8 cellular contexts compared by ENCODE assay signal in genomic region chr15:94234300-94234699, GRCh38. TPM values are rescaled to one million over a fixed set of nuclear protein-coding genes. Genes with fewer than 3 reads are reported as not detected.
DNase-seq lines count a peak whose midpoint lies in the region; ATAC-seq and TF ChIP-seq lines count a peak whose summit lies in the region.

No MANE protein-coding gene starts in this region.

- H3K27me3 ChIP-seq in left lung = peaks cover 0 to 22% of the 10 kb centered on the region in 2 donors
- H3K27me3 ChIP-seq in tibial artery = peaks cover 0 to 5% of the 10 kb centered on the region in 2 donors

- no peak for ATAC-seq in left lung
- no peak for ATAC-seq in HG03439 (IDR thresholded peaks at IDR 0.05; ENCODE audit: unreplicated experiment)

- H3K9me3 ChIP-seq in left lung (no peaks in the 10 kb centered on the region), tibial artery (no peaks in the 10 kb centered on the region)

- peak overlapping the region in 1 of 2 donors; percentile 68 for H3K4me3 ChIP-seq in left lung
- no peak overlapping the region for H3K4me3 ChIP-seq in tibial artery

- POLR2A ChIA-PET in activated CD4-positive, alpha-beta memory T cell treated with anti-CD3 and anti-CD28 coated beads, Interleukin-2, amount 10 ng/mL, durations not matched to agents 7 days and 5 days (lab: Charles Lee) = no interaction called here

- H3K27ac ChIP-seq in left lung = peak overlapping the region; percentile 88 to 95
- no peak overlapping the region for H3K27ac ChIP-seq in tibial artery

- H3K27ac Mint-ChIP-seq in activated CD4-positive, alpha-beta memory T cell treated with anti-CD3 and anti-CD28 coated beads, Interleukin-2, amount 10 ng/mL, durations not matched to agents 7 days and 5 days = no peak overlapping the region
- peak overlapping the region; percentile 70 for H3K27ac Mint-ChIP-seq in stimulated activated naive CD8-positive, alpha-beta T cell treated with anti-CD3 and anti-CD28 coated beads, Interleukin-15, Interleukin-2, amounts not matched to agents 100 ng/mL and 50 ng/mL, for 24 hours

- peaks cover 83% of the 10 kb centered on the region for H3K4me1 Mint-ChIP-seq in activated CD4-positive, alpha-beta memory T cell treated with anti-CD3 and anti-CD28 coated beads, Interleukin-2, amount 10 ng/mL, durations not matched to agents 7 days and 5 days
- H3K4me1 Mint-ChIP-seq in stimulated activated naive CD8-positive, alpha-beta T cell treated with anti-CD3 and anti-CD28 coated beads, Interleukin-15, Interleukin-2, amounts not matched to agents 100 ng/mL and 50 ng/mL, for 24 hours (ENCODE audit: low read depth) = peaks cover 87% of the 10 kb centered on the region

- intact Hi-C loops in left lung (cut with DNase I) (no loop called here), tibial artery (cut with DNase I; ENCODE audit: low total_unique reads) (no loop called here)

- no peaks in the 10 kb centered on the region for H3K27me3 Mint-ChIP-seq in activated CD4-positive, alpha-beta memory T cell treated with anti-CD3 and anti-CD28 coated beads, Interleukin-2, amount 10 ng/mL, durations not matched to agents 7 days and 5 days
- no peaks in the 10 kb centered on the region for H3K27me3 Mint-ChIP-seq in stimulated activated naive CD8-positive, alpha-beta T cell treated with anti-CD3 and anti-CD28 coated beads, Interleukin-15, Interleukin-2, amounts not matched to agents 100 ng/mL and 50 ng/mL, for 24 hours

- no peaks in the 10 kb centered on the region for H3K9me3 Mint-ChIP-seq in activated CD4-positive, alpha-beta memory T cell treated with anti-CD3 and anti-CD28 coated beads, Interleukin-2, amount 10 ng/mL, durations not matched to agents 7 days and 5 days
- H3K9me3 Mint-ChIP-seq in stimulated activated naive CD8-positive, alpha-beta T cell treated with anti-CD3 and anti-CD28 coated beads, Interleukin-15, Interleukin-2, amounts not matched to agents 100 ng/mL and 50 ng/mL, for 24 hours = no peaks in the 10 kb centered on the region

- H3K36me3 Mint-ChIP-seq in activated CD4-positive, alpha-beta memory T cell treated with anti-CD3 and anti-CD28 coated beads, Interleukin-2, amount 10 ng/mL, durations not matched to agents 7 days and 5 days (ENCODE audit: low read depth) = peaks cover 44% of the 10 kb centered on the region
- H3K36me3 Mint-ChIP-seq in stimulated activated naive CD8-positive, alpha-beta T cell treated with anti-CD3 and anti-CD28 coated beads, Interleukin-15, Interleukin-2, amounts not matched to agents 100 ng/mL and 50 ng/mL, for 24 hours (ENCODE audit: low read depth) = peaks cover 13% of the 10 kb centered on the region

- TF ChIP-seq CTCF in left lung (IDR thresholded peaks at IDR 0.05) (no peak), tibial artery (IDR thresholded peaks at IDR 0.05) (no peak)

- CTCF ChIA-PET in activated CD4-positive, alpha-beta memory T cell treated with anti-CD3 and anti-CD28 coated beads, Interleukin-2, amount 10 ng/mL, durations not matched to agents 7 days and 5 days (lab: Charles Lee) = interaction anchor here (0.8 kb wide), 1 partner anchor 90 kb away, joined by 3 read pairs; no protein-coding TSS in a partner anchor

- DNase-seq in activated CD8-positive, alpha-beta memory T cell treated with anti-CD3 and anti-CD28 coated beads, Interleukin-2, amount 50 U/mL, for 24 hours (ENCODE audit: extremely low read depth) = peak; percentile 19
- DNase-seq in activated CD8-positive, alpha-beta memory T cell treated with anti-CD3 and anti-CD28 coated beads, Interleukin-2, amount 50 U/mL, for 4 hours = no peak
- no peak for DNase-seq in activated CD4-positive, alpha-beta memory T cell treated with anti-CD3 and anti-CD28 coated beads, Interleukin-2, amount 10 ng/mL, durations not matched to agents 7 days and 5 days
- DNase-seq in left lung (peak; percentile 45 to 74), NCI-H187 treated with DMSO at 0.1 percent for 48 hours (lab: John Stamatoyannopoulos, UW) (no peak), tibial artery (no peak)

- no peaks in the 10 kb centered on the region for H3K36me3 ChIP-seq in left lung
- no peaks in the 10 kb centered on the region for H3K36me3 ChIP-seq in tibial artery

- peak overlapping the region; percentile 2 for H3K4me3 Mint-ChIP-seq in activated CD4-positive, alpha-beta memory T cell treated with anti-CD3 and anti-CD28 coated beads, Interleukin-2, amount 10 ng/mL, durations not matched to agents 7 days and 5 days
- H3K4me3 Mint-ChIP-seq in stimulated activated naive CD8-positive, alpha-beta T cell treated with anti-CD3 and anti-CD28 coated beads, Interleukin-15, Interleukin-2, amounts not matched to agents 100 ng/mL and 50 ng/mL, for 24 hours = peak overlapping the region; percentile 63

- peaks cover 5 to 85% of the 10 kb centered on the region in 2 donors for H3K4me1 ChIP-seq in left lung
- peaks cover 0 to 20% (median 3%) of the 10 kb centered on the region in 4 donors for H3K4me1 ChIP-seq in tibial artery

RNA-seq across cellular contexts. Expression of gene MCTP2, which starts 2.9 kb away (rescaled TPM):
- total RNA-seq in activated CD4-positive, alpha-beta memory T cell treated with anti-CD3 and anti-CD28 coated beads, Interleukin-2, amount 10 ng/mL, durations not matched to agents 7 days and 5 days = 10 to 100 TPM; 46.7 to 48.7 TPM
- 10 to 100 TPM; 33.2 to 38.8 TPM for total RNA-seq in left lung

Comparison
In these comparisons a context has a peak if more than half of its experiments do, and no peak if none do; other contexts are left out.
1. DNase-seq: peak in activated CD8-positive, alpha-beta memory T cell treated with anti-CD3 and anti-CD28 coated beads, Interleukin-2, amount 50 U/mL, for 24 hours (single experiment) and left lung (2 of 2); none in activated CD8-positive, alpha-beta memory T cell treated with anti-CD3 and anti-CD28 coated beads, Interleukin-2, amount 50 U/mL, for 4 hours (single experiment), activated CD4-positive, alpha-beta memory T cell treated with anti-CD3 and anti-CD28 coated beads, Interleukin-2, amount 10 ng/mL, durations not matched to agents 7 days and 5 days (single experiment), NCI-H187 treated with DMSO at 0.1 percent for 48 hours (single experiment) and tibial artery (0 of 2).
2. H3K27ac ChIP-seq: peak in left lung (2 of 2); none in tibial artery (0 of 2).